In genomic region chr9:86330186-86330585, GRCh38 we compare ENCODE assay signal across 18 cellular contexts.
"Had no signal": no experiment of that assay in that cellular context is flagged by ENCODE, and none has a peak within 500 bp of the region (broad histone marks: within the 10 kb centered on the region; RNA-seq: fewer than 3 reads in every experiment).

No MANE protein-coding gene starts in this region.

- H3K9me3 ChIP-seq: left ventricle myocardium inferior, lower lobe of right lung, neutrophil, spleen had no signal

- H3K27me3 Mint-ChIP-seq: dendritic cell treated with granulocyte-macrophage colony-stimulating factor and Interleukin-4, amounts not matched to agents 40 ng/mL and 50 ng/mL, for 4 days; stimulated activated naive B cell treated with anti-CD40 and anti-IgM and Interleukin-4, amounts not matched to agents 10 μg/mL and 1 μg/mL and 100 μg/mL, for 72 hours; type B pancreatic cell had no signal

- H3K27ac ChIP-seq: foreskin keratinocyte, left ventricle myocardium inferior, lower lobe of right lung, spleen had no signal

- H3K4me1 Mint-ChIP-seq: nephron progenitor cell had no signal

- H3K4me3 Mint-ChIP-seq: dendritic cell treated with granulocyte-macrophage colony-stimulating factor and Interleukin-4, amounts not matched to agents 40 ng/mL and 50 ng/mL, for 4 days; nephron progenitor cell; stimulated activated naive B cell treated with anti-CD40 and anti-IgM and Interleukin-4, amounts not matched to agents 10 μg/mL and 1 μg/mL and 100 μg/mL, for 72 hours; type B pancreatic cell had no signal

- H3K27me3 ChIP-seq: foreskin keratinocyte, neutrophil, spleen had no signal

- ATAC-seq: lower lobe of right lung; sciatic nerve; stimulated activated naive B cell treated with anti-CD40 and anti-IgM and Interleukin-4, amounts not matched to agents 10 μg/mL and 1 μg/mL and 100 μg/mL, for 72 hours had no signal

- H3K9me3 Mint-ChIP-seq: dendritic cell treated with granulocyte-macrophage colony-stimulating factor and Interleukin-4, amounts not matched to agents 40 ng/mL and 50 ng/mL, for 4 days; nephron progenitor cell; type B pancreatic cell had no signal

- H3K27ac Mint-ChIP-seq: dendritic cell treated with granulocyte-macrophage colony-stimulating factor and Interleukin-4, amounts not matched to agents 40 ng/mL and 50 ng/mL, for 4 days; stimulated activated naive B cell treated with anti-CD40 and anti-IgM and Interleukin-4, amounts not matched to agents 10 μg/mL and 1 μg/mL and 100 μg/mL, for 72 hours; type B pancreatic cell had no signal

- DNase-seq: erythroblast; foreskin keratinocyte; kidney; left cardiac atrium; left ventricle myocardium inferior; lower lobe of right lung; mesenchymal stem cell; midbrain; nephron progenitor cell; spleen; stimulated activated CD4-positive, alpha-beta T cell treated with anti-CD3 and anti-CD28 coated beads, Interleukin-15, amount 100 ng/mL, for 24 hours; stimulated activated CD4-positive, alpha-beta T cell treated with anti-CD3 and anti-CD28 coated beads, Interleukin-1b, Interleukin-23, amount 100 ng/mL, for 48 hours; stimulated activated CD4-positive, alpha-beta T cell treated with anti-CD3 and anti-CD28 coated beads, Interleukin-4, amount 100 ng/mL, for 24 hours; stimulated activated naive B cell treated with anti-CD40 and anti-IgM and Interleukin-4, amounts not matched to agents 10 μg/mL and 1 μg/mL and 100 μg/mL, for 72 hours had no signal
